10 cellular contexts compared by ENCODE assay signal in the genomic region with DNA sequence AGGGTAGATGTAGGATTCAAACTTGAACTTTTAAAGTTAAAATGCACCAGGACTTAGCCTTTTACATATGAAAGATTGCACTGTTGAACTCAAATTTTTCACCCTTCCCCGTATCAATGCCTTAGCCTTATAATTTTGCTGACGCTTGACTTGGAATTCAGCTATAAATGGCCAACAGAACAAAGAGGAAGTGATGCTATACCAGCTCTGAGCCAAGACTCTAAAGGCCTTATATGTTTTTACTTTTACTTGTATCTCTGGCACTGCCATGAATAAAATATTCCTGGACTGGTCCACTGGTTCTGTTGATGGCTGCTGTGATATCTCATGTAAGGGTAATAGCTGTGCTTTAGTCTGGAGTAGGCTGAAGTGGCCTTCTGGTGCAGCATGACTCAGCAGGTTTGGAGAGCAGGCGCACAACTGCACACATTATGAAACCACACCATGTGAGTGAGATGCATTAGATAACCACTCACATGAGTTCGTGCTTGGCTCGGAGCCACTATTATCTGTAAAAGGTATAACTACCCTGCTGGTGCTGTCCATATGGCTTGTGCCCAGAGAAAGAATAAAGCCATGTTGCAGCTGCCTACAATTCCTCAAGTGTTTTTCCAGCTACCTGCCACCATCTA. TPM values are rescaled to one million over a fixed set of nuclear protein-coding genes. Genes with fewer than 3 reads are reported as not detected.
A peak's percentile ranks its signal among the peaks of the same experiment; 100 is the strongest.
DNase-seq lines count a peak whose midpoint lies in the region; ATAC-seq and TF ChIP-seq lines count a peak whose summit lies in the region.
"Had no signal": no experiment of that assay in that cellular context is flagged by ENCODE, and none has a peak within 500 bp of the region (broad histone marks: within the 10 kb centered on the region; RNA-seq: fewer than 3 reads in every experiment).

No MANE protein-coding gene starts in this region.

- H3K4me1 ChIP-seq in SJCRH30 (no peaks in the 10 kb centered on the region), gastroesophageal sphincter (no peaks in the 10 kb centered on the region)
- H3K4me1 ChIP-seq: Peyer's patch had no signal

- H3K27ac ChIP-seq in SJCRH30 (no peak overlapping the region), gastroesophageal sphincter (no peak overlapping the region)
- H3K27ac ChIP-seq: Peyer's patch had no signal

- DNase-seq in COLO668 (lab: John Stamatoyannopoulos, UW; ENCODE audit: unreplicated experiment) (peak; percentile 17), HFF-Myc (ENCODE audit: extremely low read depth, low read depth) (peak; percentile 19), SJCRH30 (peak; percentile 24 to 29), C1 segment of cervical spinal cord (lab: John Stamatoyannopoulos, UW) (no peak), NCI-H774 (lab: John Stamatoyannopoulos, UW) (no peak)
- DNase-seq in activated CD4-positive, alpha-beta T cell treated with anti-CD3 and anti-CD28 coated beads, Interleukin-2, amount 50 U/mL, for 48 hours = no peak
- DNase-seq: Peyer's patch had no signal

- ATAC-seq in gastroesophageal sphincter (peak; percentile 22), GM19467 (IDR thresholded peaks at IDR 0.05; ENCODE audit: unreplicated experiment) (no peak)

- no peak for TF ChIP-seq EP300 in gastroesophageal sphincter (IDR thresholded peaks at IDR 0.05)

- H3K27me3 ChIP-seq in SJCRH30 = no peaks in the 10 kb centered on the region
- no peaks in the 10 kb centered on the region for H3K27me3 ChIP-seq in gastroesophageal sphincter
- H3K27me3 ChIP-seq: Peyer's patch had no signal

- TF ChIP-seq POLR2A in gastroesophageal sphincter (IDR thresholded peaks at IDR 0.05) = no peak

- H3K4me3 ChIP-seq in HFF-Myc (replicated peaks; ENCODE audit: low read depth, low read length) = no peak overlapping the region
- H3K4me3 ChIP-seq in SJCRH30 = no peak overlapping the region
- no peak overlapping the region for H3K4me3 ChIP-seq in gastroesophageal sphincter
- H3K4me3 ChIP-seq: Peyer's patch, smooth muscle cell had no signal

- no peaks in the 10 kb centered on the region for H3K9me3 ChIP-seq in SJCRH30 (replicated peaks)
- H3K9me3 ChIP-seq in gastroesophageal sphincter = no peaks in the 10 kb centered on the region

- 56 to 80% methylated on average over 3 to 4 of the region's 5 CpGs for WGBS in gastroesophageal sphincter (ENCODE audit: low coverage in 1 of 2), 2 donors

- TF ChIP-seq CTCF in HFF-Myc (IDR thresholded peaks at IDR 0.05; ENCODE audit: low read depth, low read length, missing control alignments) (no peak), gastroesophageal sphincter (IDR thresholded peaks at IDR 0.05) (no peak)

- H3K36me3 ChIP-seq in SJCRH30 (no peaks in the 10 kb centered on the region), gastroesophageal sphincter (no peaks in the 10 kb centered on the region)
- H3K36me3 ChIP-seq: Peyer's patch had no signal

RNA-seq across cellular contexts. Expression of a gene that starts 8.4 kb away (rescaled TPM):
- 26.3 and 26.4 TPM in 2 replicates for total RNA-seq in SJCRH30 (2014; rRNA removed; shearing (Covaris generic))
- total RNA-seq in gastroesophageal sphincter = 10 to 100 TPM in 3 of 4 donors, 1 to 10 TPM in 1; 7.1 to 13.8 (median 10.5) TPM

RNA-seq across cellular contexts. Expression of a gene that starts 34.2 kb away (rescaled TPM):
- total RNA-seq in SJCRH30 (2014; rRNA removed; shearing (Covaris generic)) = 14.7 and 20.2 TPM in 2 replicates
- total RNA-seq in gastroesophageal sphincter = 10 to 100 TPM; 18.9 to 29.3 (median 25.9) TPM

Comparison
In these comparisons a context has a peak if more than half of its experiments do, and no peak if none do; other contexts are left out.
1. DNase-seq: peak in COLO668 (single experiment), HFF-Myc (single experiment) and SJCRH30 (2 of 2); none in C1 segment of cervical spinal cord (0 of 14), NCI-H774 (single experiment) and activated CD4-positive, alpha-beta T cell treated with anti-CD3 and anti-CD28 coated beads, Interleukin-2, amount 50 U/mL, for 48 hours (0 of 2).